Comparison of ENCODE assay signal across 25 cellular contexts in genomic region chr14:91204657-91205056, GRCh38. TPM values are rescaled to one million over a fixed set of nuclear protein-coding genes. Genes with fewer than 3 reads are reported as not detected.
DNase-seq lines count a peak whose midpoint lies in the region; ATAC-seq and TF ChIP-seq lines count a peak whose summit lies in the region.
"Had no signal": no experiment of that assay in that cellular context is flagged by ENCODE, and none has a peak within 500 bp of the region (broad histone marks: within the 10 kb centered on the region; RNA-seq: fewer than 3 reads in every experiment).

No MANE protein-coding gene starts in this region.

- POLR2A ChIA-PET in activated CD8-positive, alpha-beta T cell treated with anti-CD3 and anti-CD28 coated beads, Interleukin-2, amount 10 ng/mL, durations not matched to agents 7 days and 5 days (lab: Charles Lee), result interaction anchor here (1.2 to 2.2 kb wide), 2 partner anchors 11 to 40 kb away, joined by 6 to 7 read pairs; partner anchors contain the start of gene GPR68

- no peak overlapping the region for H3K4me3 ChIP-seq in hepatocyte
- H3K4me3 ChIP-seq: cardiac muscle cell, colonic mucosa, psoas muscle, testis, uterus had no signal

- no peak overlapping the region for H2AFZ ChIP-seq in hepatocyte

- H4K20me1 ChIP-seq in hepatocyte (ENCODE audit: insufficient read depth, poor library complexity, severe bottlenecking), result no peaks in the 10 kb centered on the region

- no peaks in the 10 kb centered on the region for H3K9me3 ChIP-seq in hepatocyte (ENCODE audit: low read depth)
- H3K9me3 ChIP-seq: colonic mucosa, psoas muscle, testis, uterus had no signal

- H3K79me2 ChIP-seq in hepatocyte, result no peaks in the 10 kb centered on the region

- no peaks in the 10 kb centered on the region for H3K27me3 ChIP-seq in hepatocyte
- H3K27me3 ChIP-seq: cardiac muscle cell, colonic mucosa, testis, uterus had no signal

- no peak for TF ChIP-seq CTCF in chondrocyte (IDR thresholded peaks at IDR 0.05)
- TF ChIP-seq CTCF in hepatocyte (IDR thresholded peaks at IDR 0.05; ENCODE audit: poor library complexity), result no peak

- H3K9me2 ChIP-seq in hepatocyte (replicated peaks; ENCODE audit: insufficient read depth), result no peaks in the 10 kb centered on the region

- no peaks in the 10 kb centered on the region for H3K36me3 ChIP-seq in hepatocyte (replicated peaks; ENCODE audit: insufficient read depth, low read depth)
- H3K36me3 ChIP-seq: uterus had no signal

- H3K36me3 Mint-ChIP-seq in activated T-cell treated with anti-CD3 and anti-CD28 coated beads, Interleukin-2, amount 50 U/mL, for 24 hours (ENCODE audit: low read depth), result peaks cover 87% of the 10 kb centered on the region
- H3K36me3 Mint-ChIP-seq in activated CD8-positive, alpha-beta T cell treated with anti-CD3 and anti-CD28 coated beads, Interleukin-2, amount 10 ng/mL, durations not matched to agents 7 days and 5 days (ENCODE audit: low read depth), result peaks cover 87% of the 10 kb centered on the region
- peaks cover 76% of the 10 kb centered on the region for H3K36me3 Mint-ChIP-seq in stimulated activated memory B cell treated with anti-CD40 and anti-IgM and Interleukin-4, amounts not matched to agents 10 μg/mL and 1 μg/mL and 100 μg/mL, for 72 hours
- H3K36me3 Mint-ChIP-seq in chondrocyte (ENCODE audit: low read depth), result peaks cover 17% of the 10 kb centered on the region

- DNase-seq in activated T-cell treated with anti-CD3 and anti-CD28 coated beads, Interleukin-2, amount 50 U/mL, for 24 hours, result no peak
- no peak for DNase-seq in activated T-cell treated with anti-CD3 and anti-CD28 coated beads, Interleukin-2, amount 50 U/mL, for 48 hours
- DNase-seq in activated CD8-positive, alpha-beta T cell treated with anti-CD3 and anti-CD28 coated beads, Interleukin-2, amount 10 ng/mL, durations not matched to agents 7 days and 5 days, result no peak
- DNase-seq in left lobe of liver (ENCODE audit: low spot score) (peak; percentile 78), chondrocyte (ENCODE audit: low spot score) (no peak), hepatocyte (ENCODE audit: low spot score) (no peak)
- DNase-seq: activated naive CD4-positive, alpha-beta T cell; activated T-cell treated with anti-CD3 and anti-CD28 coated beads, Interleukin-2, amount 50 U/mL, for 4 hours; AML-193; CD4-positive, alpha-beta T cell; colonic mucosa; effector CD8-positive, alpha-beta T cell; H9; NCI-H1436; NCI-H2081; NCI-H526; occipital lobe; psoas muscle; stimulated activated naive CD4-positive, alpha-beta T cell; testis; uterus had no signal

- H3K27ac Mint-ChIP-seq in activated T-cell treated with anti-CD3 and anti-CD28 coated beads, Interleukin-2, amount 50 U/mL, for 24 hours, result peak overlapping the region; percentile 24
- H3K27ac Mint-ChIP-seq in activated CD8-positive, alpha-beta T cell treated with anti-CD3 and anti-CD28 coated beads, Interleukin-2, amount 10 ng/mL, durations not matched to agents 7 days and 5 days, result peak overlapping the region; percentile 73
- peak overlapping the region; percentile 50 for H3K27ac Mint-ChIP-seq in stimulated activated memory B cell treated with anti-CD40 and anti-IgM and Interleukin-4, amounts not matched to agents 10 μg/mL and 1 μg/mL and 100 μg/mL, for 72 hours
- no peak overlapping the region for H3K27ac Mint-ChIP-seq in chondrocyte (ENCODE audit: unreplicated experiment)
- H3K27ac Mint-ChIP-seq: CD4-positive, alpha-beta T cell; H9 had no signal

- no peaks in the 10 kb centered on the region for H3K9me3 Mint-ChIP-seq in activated T-cell treated with anti-CD3 and anti-CD28 coated beads, Interleukin-2, amount 50 U/mL, for 24 hours
- H3K9me3 Mint-ChIP-seq in activated CD8-positive, alpha-beta T cell treated with anti-CD3 and anti-CD28 coated beads, Interleukin-2, amount 10 ng/mL, durations not matched to agents 7 days and 5 days (ENCODE audit: insufficient read depth), result peaks cover 7% of the 10 kb centered on the region
- H3K9me3 Mint-ChIP-seq in stimulated activated memory B cell treated with anti-CD40 and anti-IgM and Interleukin-4, amounts not matched to agents 10 μg/mL and 1 μg/mL and 100 μg/mL, for 72 hours, result no peaks in the 10 kb centered on the region
- H3K9me3 Mint-ChIP-seq in chondrocyte (ENCODE audit: low read depth), result peaks cover 6% of the 10 kb centered on the region
- H3K9me3 Mint-ChIP-seq: activated T-cell treated with anti-CD3 and anti-CD28 coated beads, Interleukin-2, amount 50 U/mL, for 4 hours; CD4-positive, alpha-beta T cell had no signal

- no peaks in the 10 kb centered on the region for H3K4me1 ChIP-seq in hepatocyte (ENCODE audit: insufficient read depth)
- H3K4me1 ChIP-seq: colonic mucosa, psoas muscle, uterus had no signal

- H3K27ac ChIP-seq in hepatocyte, result no peak overlapping the region
- H3K27ac ChIP-seq: cardiac muscle cell, colonic mucosa, KMS-11, psoas muscle, testis, uterus had no signal

- H3K4me1 Mint-ChIP-seq in activated T-cell treated with anti-CD3 and anti-CD28 coated beads, Interleukin-2, amount 50 U/mL, for 24 hours (ENCODE audit: low read depth), result peaks cover 30% of the 10 kb centered on the region
- peaks cover 59% of the 10 kb centered on the region for H3K4me1 Mint-ChIP-seq in activated CD8-positive, alpha-beta T cell treated with anti-CD3 and anti-CD28 coated beads, Interleukin-2, amount 10 ng/mL, durations not matched to agents 7 days and 5 days (ENCODE audit: low read depth)
- H3K4me1 Mint-ChIP-seq in stimulated activated memory B cell treated with anti-CD40 and anti-IgM and Interleukin-4, amounts not matched to agents 10 μg/mL and 1 μg/mL and 100 μg/mL, for 72 hours, result peaks cover 6% of the 10 kb centered on the region
- peaks cover 7% of the 10 kb centered on the region for H3K4me1 Mint-ChIP-seq in chondrocyte (ENCODE audit: low read depth)

- no peak overlapping the region for H3K4me2 ChIP-seq in hepatocyte
- H3K4me2 ChIP-seq: KMS-11 had no signal

- 96% methylated on average over 14 of the region's 14 CpGs for WGBS in hepatocyte (ENCODE audit: low lambda C conversion rate, missing lambda C conversion rate)

- ATAC-seq in activated CD8-positive, alpha-beta T cell treated with anti-CD3 and anti-CD28 coated beads, Interleukin-2, amount 10 ng/mL, durations not matched to agents 7 days and 5 days, result no peak
- ATAC-seq in left lobe of liver (peak; percentile 98), HG03457 (IDR thresholded peaks at IDR 0.05; ENCODE audit: unreplicated experiment) (no peak)
- ATAC-seq in stimulated activated memory B cell treated with anti-CD40 and anti-IgM and Interleukin-4, amounts not matched to agents 10 μg/mL and 1 μg/mL and 100 μg/mL, for 72 hours, result no peak
- ATAC-seq: activated T-cell treated with anti-CD3 and anti-CD28 coated beads, Interleukin-2, amount 50 U/mL, for 4 hours; psoas muscle had no signal

- no peak overlapping the region for H3K4me3 Mint-ChIP-seq in activated T-cell treated with anti-CD3 and anti-CD28 coated beads, Interleukin-2, amount 50 U/mL, for 24 hours
- H3K4me3 Mint-ChIP-seq in activated CD8-positive, alpha-beta T cell treated with anti-CD3 and anti-CD28 coated beads, Interleukin-2, amount 10 ng/mL, durations not matched to agents 7 days and 5 days, result no peak overlapping the region
- H3K4me3 Mint-ChIP-seq in stimulated activated memory B cell treated with anti-CD40 and anti-IgM and Interleukin-4, amounts not matched to agents 10 μg/mL and 1 μg/mL and 100 μg/mL, for 72 hours, result no peak overlapping the region
- H3K4me3 Mint-ChIP-seq in chondrocyte (ENCODE audit: unreplicated experiment), result no peak overlapping the region
- H3K4me3 Mint-ChIP-seq: activated T-cell treated with anti-CD3 and anti-CD28 coated beads, Interleukin-2, amount 50 U/mL, for 4 hours; CD4-positive, alpha-beta T cell; H9 had no signal

- H3K27me3 Mint-ChIP-seq in activated T-cell treated with anti-CD3 and anti-CD28 coated beads, Interleukin-2, amount 50 U/mL, for 24 hours, result no peaks in the 10 kb centered on the region
- no peaks in the 10 kb centered on the region for H3K27me3 Mint-ChIP-seq in activated CD8-positive, alpha-beta T cell treated with anti-CD3 and anti-CD28 coated beads, Interleukin-2, amount 10 ng/mL, durations not matched to agents 7 days and 5 days (ENCODE audit: low read depth)
- H3K27me3 Mint-ChIP-seq in stimulated activated memory B cell treated with anti-CD40 and anti-IgM and Interleukin-4, amounts not matched to agents 10 μg/mL and 1 μg/mL and 100 μg/mL, for 72 hours, result no peaks in the 10 kb centered on the region
- no peaks in the 10 kb centered on the region for H3K27me3 Mint-ChIP-seq in chondrocyte (ENCODE audit: low read depth)
- H3K27me3 Mint-ChIP-seq: CD4-positive, alpha-beta T cell had no signal

- CTCF ChIA-PET in activated CD8-positive, alpha-beta T cell treated with anti-CD3 and anti-CD28 coated beads, Interleukin-2, amount 10 ng/mL, durations not matched to agents 7 days and 5 days (lab: Charles Lee), result interaction anchor here (0.8 to 3.0 kb wide), 4 partner anchors 10 to 27 kb away, joined by 3 to 7 read pairs (median 3); no protein-coding TSS in a partner anchor

RNA-seq across cellular contexts. Expression of gene GPR68, which starts 39.8 kb away (rescaled TPM):
- total RNA-seq in activated CD8-positive, alpha-beta T cell treated with anti-CD3 and anti-CD28 coated beads, Interleukin-2, amount 10 ng/mL, durations not matched to agents 7 days and 5 days, result 10 to 100 TPM; 44.6 to 45.3 TPM
- total RNA-seq in left lobe of liver (0.10 TPM), chondrocyte (0.42 to 4.1 TPM (median 0.46 TPM) in 3 replicates), hepatocyte (0.20 and 0.44 TPM in 2 replicates)
- 0.42 TPM in 1 of 2 replicates, not detected in the other for polyA plus RNA-seq in hepatocyte
